In genomic region chr19:4375164-4375619, GRCh38 we compare ENCODE assay signal across 9 cellular contexts. TPM values are rescaled to one million over a fixed set of nuclear protein-coding genes. Genes with fewer than 3 reads are reported as not detected.
DNase-seq lines count a peak whose midpoint lies in the region; ATAC-seq lines count a peak whose summit lies in the region.
"Had no signal": no experiment of that assay in that cellular context is flagged by ENCODE, and none has a peak within 500 bp of the region (broad histone marks: within the 10 kb centered on the region; RNA-seq: fewer than 3 reads in every experiment).

No MANE protein-coding gene starts in this region.

- H3K4me1 ChIP-seq in iPS-15b (ENCODE audit: control insufficient read depth, insufficient read depth, low read length): peaks cover 15% of the 10 kb centered on the region

- ATAC-seq in HG02759 (IDR thresholded peaks at IDR 0.05; ENCODE audit: unreplicated experiment) (peak; percentile 5), T-helper 17 cell (no peak), GM19351 (IDR thresholded peaks at IDR 0.05; ENCODE audit: unreplicated experiment) (no peak), GM19035 (IDR thresholded peaks at IDR 0.05; ENCODE audit: unreplicated experiment) (no peak)
- ATAC-seq in stimulated activated memory B cell treated with anti-CD40 and anti-IgM and Interleukin-4, amounts not matched to agents 10 μg/mL and 1 μg/mL and 100 μg/mL, for 72 hours: no peak

- DNase-seq in T-helper 17 cell: no peak
- DNase-seq in GM19238 (ENCODE audit: insufficient read length, low spot score): no peak
- DNase-seq in NCI-H2081 treated with DMSO at 0.1 percent for 48 hours (lab: John Stamatoyannopoulos, UW): no peak

- no peaks in the 10 kb centered on the region for H3K27me3 ChIP-seq in iPS-15b (ENCODE audit: control insufficient read depth, insufficient read depth, low read length)

- peaks cover 43% of the 10 kb centered on the region for H3K4me1 Mint-ChIP-seq in T-helper 17 cell
- H3K4me1 Mint-ChIP-seq in stimulated activated memory B cell treated with anti-CD40 and anti-IgM and Interleukin-4, amounts not matched to agents 10 μg/mL and 1 μg/mL and 100 μg/mL, for 72 hours: peaks cover 93% of the 10 kb centered on the region

- H3K4me3 ChIP-seq in iPS-15b (ENCODE audit: low read depth, low read length): peak overlapping the region; percentile 8

- peak overlapping the region; percentile 49 for H3K9ac ChIP-seq in iPS-15b (ENCODE audit: low read depth, low read length)

- H3K27me3 Mint-ChIP-seq in T-helper 17 cell: no peaks in the 10 kb centered on the region
- H3K27me3 Mint-ChIP-seq in stimulated activated memory B cell treated with anti-CD40 and anti-IgM and Interleukin-4, amounts not matched to agents 10 μg/mL and 1 μg/mL and 100 μg/mL, for 72 hours: no peaks in the 10 kb centered on the region
- H3K27me3 Mint-ChIP-seq: central memory CD8-positive, alpha-beta T cell had no signal

- H3K36me3 ChIP-seq in iPS-15b (ENCODE audit: control insufficient read depth, insufficient read depth, low read length): peaks cover 4% of the 10 kb centered on the region

- H3K9me3 ChIP-seq in T-helper 17 cell (ENCODE audit: control insufficient read depth, low read length, poor library complexity, severe bottlenecking): no peaks in the 10 kb centered on the region
- no peaks in the 10 kb centered on the region for H3K9me3 ChIP-seq in iPS-15b (ENCODE audit: control insufficient read depth, insufficient read depth, low read length)

- no peak overlapping the region for H3K4me3 Mint-ChIP-seq in T-helper 17 cell
- H3K4me3 Mint-ChIP-seq in stimulated activated memory B cell treated with anti-CD40 and anti-IgM and Interleukin-4, amounts not matched to agents 10 μg/mL and 1 μg/mL and 100 μg/mL, for 72 hours: peak overlapping the region; percentile 65
- H3K4me3 Mint-ChIP-seq: central memory CD8-positive, alpha-beta T cell had no signal

- H3K27ac Mint-ChIP-seq in T-helper 17 cell: peak overlapping the region; percentile 93
- peak overlapping the region; percentile 96 for H3K27ac Mint-ChIP-seq in stimulated activated memory B cell treated with anti-CD40 and anti-IgM and Interleukin-4, amounts not matched to agents 10 μg/mL and 1 μg/mL and 100 μg/mL, for 72 hours

- H3K36me3 Mint-ChIP-seq in T-helper 17 cell (ENCODE audit: low read depth): no peaks in the 10 kb centered on the region
- peaks cover 10% of the 10 kb centered on the region for H3K36me3 Mint-ChIP-seq in stimulated activated memory B cell treated with anti-CD40 and anti-IgM and Interleukin-4, amounts not matched to agents 10 μg/mL and 1 μg/mL and 100 μg/mL, for 72 hours

- no peaks in the 10 kb centered on the region for H3K9me3 Mint-ChIP-seq in stimulated activated memory B cell treated with anti-CD40 and anti-IgM and Interleukin-4, amounts not matched to agents 10 μg/mL and 1 μg/mL and 100 μg/mL, for 72 hours
- H3K9me3 Mint-ChIP-seq: central memory CD8-positive, alpha-beta T cell had no signal

RNA-seq across cellular contexts. Expression of gene SH3GL1, which starts 25.2 kb away (rescaled TPM):
- 10 to 100 TPM; 51.1 to 56.6 TPM for total RNA-seq in T-helper 17 cell

RNA-seq across cellular contexts. Expression of gene CHAF1A, which starts 27.2 kb away (rescaled TPM):
- total RNA-seq in T-helper 17 cell: 10 to 100 TPM; 25.5 to 33.4 TPM

RNA-seq across cellular contexts. Expression of gene MPND, which starts 31.8 kb away (rescaled TPM):
- 10 to 100 TPM; 13.0 to 15.1 TPM for total RNA-seq in T-helper 17 cell

RNA-seq across cellular contexts. Expression of gene STAP2, which starts 36.6 kb away (rescaled TPM):
- 1 to 10 TPM; 1.9 to 3.3 TPM for total RNA-seq in T-helper 17 cell
